Comparison of ENCODE assay signal across 22 cellular contexts in the genomic region with DNA sequence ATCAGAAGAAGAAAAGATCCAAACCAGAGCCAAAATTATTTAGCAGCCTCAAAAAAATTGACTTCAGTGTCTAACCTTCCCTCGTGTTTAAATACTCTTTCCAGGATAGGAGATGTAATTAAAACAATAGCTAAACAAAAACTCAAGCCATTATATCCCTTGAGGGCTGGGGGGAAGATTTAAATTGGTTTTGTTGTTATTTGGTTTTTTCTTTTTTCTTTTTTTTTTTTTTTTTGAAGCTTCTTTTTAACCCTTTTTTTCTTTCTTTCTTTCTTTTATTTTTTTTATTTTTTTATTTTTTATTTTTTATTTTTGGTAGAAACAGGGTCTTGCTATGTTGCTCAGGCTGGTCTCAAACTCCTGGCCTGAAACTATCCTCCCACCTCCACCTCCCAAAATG.
"Had no signal": no experiment of that assay in that cellular context is flagged by ENCODE, and none has a peak within 500 bp of the region (broad histone marks: within the 10 kb centered on the region; RNA-seq: fewer than 3 reads in every experiment).

No MANE protein-coding gene starts in this region.

- FAIRE-seq: keratinocyte had no signal

- H3K27me3 ChIP-seq: colonic mucosa, gastrocnemius medialis, right atrium auricular region, spleen, testis, tibial artery had no signal

- H3K9ac ChIP-seq: parathyroid adenoma had no signal

- ATAC-seq: effector memory CD8-positive, alpha-beta T cell; gastrocnemius medialis; left lobe of liver; mucosa of descending colon; natural killer cell treated with Interleukin-12 subunit alpha and Interleukin-12 subunit beta and Interleukin-15 and Interleukin-18, amount 100 ng/mL, for 72 hours; sciatic nerve; stimulated activated memory B cell treated with anti-CD40 and anti-IgM and Interleukin-4, amounts not matched to agents 10 μg/mL and 1 μg/mL and 100 μg/mL, for 72 hours; stimulated activated naive CD8-positive, alpha-beta T cell treated with anti-CD3 and anti-CD28 coated beads, Interleukin-15, Interleukin-2, amounts not matched to agents 100 U/mL and 50 U/mL, for 24 hours had no signal

- H3K4me3 Mint-ChIP-seq: effector memory CD8-positive, alpha-beta T cell; memory B cell; naive B cell; natural killer cell treated with Interleukin-12 subunit alpha and Interleukin-12 subunit beta and Interleukin-15 and Interleukin-18, amount 100 ng/mL, for 72 hours; stimulated activated memory B cell treated with anti-CD40 and anti-IgM and Interleukin-4, amounts not matched to agents 10 μg/mL and 1 μg/mL and 100 μg/mL, for 72 hours; type B pancreatic cell had no signal

- H2AFZ ChIP-seq: parathyroid adenoma had no signal

- H3K79me2 ChIP-seq: parathyroid adenoma had no signal

- H3K9me3 ChIP-seq: colonic mucosa, gastrocnemius medialis, mucosa of descending colon, right atrium auricular region, spleen, testis, tibial artery had no signal

- H3K9me3 Mint-ChIP-seq: effector memory CD8-positive, alpha-beta T cell; memory B cell; naive B cell; natural killer cell treated with Interleukin-12 subunit alpha and Interleukin-12 subunit beta and Interleukin-15 and Interleukin-18, amount 100 ng/mL, for 72 hours; stimulated activated memory B cell treated with anti-CD40 and anti-IgM and Interleukin-4, amounts not matched to agents 10 μg/mL and 1 μg/mL and 100 μg/mL, for 72 hours had no signal

- H3K27me3 Mint-ChIP-seq: effector memory CD8-positive, alpha-beta T cell; memory B cell; naive B cell; natural killer cell treated with Interleukin-12 subunit alpha and Interleukin-12 subunit beta and Interleukin-15 and Interleukin-18, amount 100 ng/mL, for 72 hours; progenitor cell of endocrine pancreas; stimulated activated memory B cell treated with anti-CD40 and anti-IgM and Interleukin-4, amounts not matched to agents 10 μg/mL and 1 μg/mL and 100 μg/mL, for 72 hours had no signal

- DNase-seq: colonic mucosa; effector memory CD8-positive, alpha-beta T cell; gastrocnemius medialis; mucosa of descending colon; naive B cell; spleen; stimulated activated CD4-positive, alpha-beta T cell treated with anti-CD3 and anti-CD28 coated beads, Interleukin-4, amount 100 ng/mL, for 4 hours; stimulated activated naive CD8-positive, alpha-beta T cell treated with anti-CD3 and anti-CD28 coated beads, Interleukin-15, Interleukin-2, amounts not matched to agents 100 U/mL and 50 U/mL, for 24 hours; substantia nigra; testis; tibial artery had no signal

- H3K4me1 ChIP-seq: colonic mucosa, parathyroid adenoma, right atrium auricular region had no signal

- H3K36me3 Mint-ChIP-seq: memory B cell; naive B cell; natural killer cell treated with Interleukin-12 subunit alpha and Interleukin-12 subunit beta and Interleukin-15 and Interleukin-18, amount 100 ng/mL, for 72 hours; type B pancreatic cell had no signal

- H3K36me3 ChIP-seq: colonic mucosa, gastrocnemius medialis, right atrium auricular region, spleen, tibial artery had no signal

- H3K4me3 ChIP-seq: colonic mucosa, gastrocnemius medialis, lung, mucosa of descending colon, right atrium auricular region, spleen, testis, tibial artery had no signal

- H3K27ac Mint-ChIP-seq: memory B cell; natural killer cell treated with Interleukin-12 subunit alpha and Interleukin-12 subunit beta and Interleukin-15 and Interleukin-18, amount 100 ng/mL, for 72 hours; progenitor cell of endocrine pancreas; stimulated activated memory B cell treated with anti-CD40 and anti-IgM and Interleukin-4, amounts not matched to agents 10 μg/mL and 1 μg/mL and 100 μg/mL, for 72 hours; type B pancreatic cell had no signal

- H3K27ac ChIP-seq: colonic mucosa, gastrocnemius medialis, parathyroid adenoma, right atrium auricular region, spleen, testis, tibial artery had no signal
